1 cellular context compared by ENCODE assay signal in genomic region chr17:13601776-13602551, GRCh38.
TF ChIP-seq lines count a peak whose summit lies in the region.

Gene HS3ST3A1, minus strand, starts transcription at chr17:13601929. Its CDS starts 800 bp downstream, at chr17:13601129.

TF ChIP-seq in K562, 482 proteins besides CTCF, POLR2A, EP300 and RAD21 (continued from another document):
- TF ChIP-seq, protein P1, sequence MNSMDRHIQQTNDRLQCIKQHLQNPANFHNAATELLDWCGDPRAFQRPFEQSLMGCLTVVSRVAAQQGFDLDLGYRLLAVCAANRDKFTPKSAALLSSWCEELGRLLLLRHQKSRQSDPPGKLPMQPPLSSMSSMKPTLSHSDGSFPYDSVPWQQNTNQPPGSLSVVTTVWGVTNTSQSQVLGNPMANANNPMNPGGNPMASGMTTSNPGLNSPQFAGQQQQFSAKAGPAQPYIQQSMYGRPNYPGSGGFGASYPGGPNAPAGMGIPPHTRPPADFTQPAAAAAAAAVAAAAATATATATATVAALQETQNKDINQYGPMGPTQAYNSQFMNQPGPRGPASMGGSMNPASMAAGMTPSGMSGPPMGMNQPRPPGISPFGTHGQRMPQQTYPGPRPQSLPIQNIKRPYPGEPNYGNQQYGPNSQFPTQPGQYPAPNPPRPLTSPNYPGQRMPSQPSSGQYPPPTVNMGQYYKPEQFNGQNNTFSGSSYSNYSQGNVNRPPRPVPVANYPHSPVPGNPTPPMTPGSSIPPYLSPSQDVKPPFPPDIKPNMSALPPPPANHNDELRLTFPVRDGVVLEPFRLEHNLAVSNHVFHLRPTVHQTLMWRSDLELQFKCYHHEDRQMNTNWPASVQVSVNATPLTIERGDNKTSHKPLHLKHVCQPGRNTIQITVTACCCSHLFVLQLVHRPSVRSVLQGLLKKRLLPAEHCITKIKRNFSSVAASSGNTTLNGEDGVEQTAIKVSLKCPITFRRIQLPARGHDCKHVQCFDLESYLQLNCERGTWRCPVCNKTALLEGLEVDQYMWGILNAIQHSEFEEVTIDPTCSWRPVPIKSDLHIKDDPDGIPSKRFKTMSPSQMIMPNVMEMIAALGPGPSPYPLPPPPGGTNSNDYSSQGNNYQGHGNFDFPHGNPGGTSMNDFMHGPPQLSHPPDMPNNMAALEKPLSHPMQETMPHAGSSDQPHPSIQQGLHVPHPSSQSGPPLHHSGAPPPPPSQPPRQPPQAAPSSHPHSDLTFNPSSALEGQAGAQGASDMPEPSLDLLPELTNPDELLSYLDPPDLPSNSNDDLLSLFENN (IDR thresholded peaks at IDR 0.05; ENCODE audit: low read depth in 2 of 2, low read length in 2 of 2): no peak
- TF ChIP-seq, protein P2, sequence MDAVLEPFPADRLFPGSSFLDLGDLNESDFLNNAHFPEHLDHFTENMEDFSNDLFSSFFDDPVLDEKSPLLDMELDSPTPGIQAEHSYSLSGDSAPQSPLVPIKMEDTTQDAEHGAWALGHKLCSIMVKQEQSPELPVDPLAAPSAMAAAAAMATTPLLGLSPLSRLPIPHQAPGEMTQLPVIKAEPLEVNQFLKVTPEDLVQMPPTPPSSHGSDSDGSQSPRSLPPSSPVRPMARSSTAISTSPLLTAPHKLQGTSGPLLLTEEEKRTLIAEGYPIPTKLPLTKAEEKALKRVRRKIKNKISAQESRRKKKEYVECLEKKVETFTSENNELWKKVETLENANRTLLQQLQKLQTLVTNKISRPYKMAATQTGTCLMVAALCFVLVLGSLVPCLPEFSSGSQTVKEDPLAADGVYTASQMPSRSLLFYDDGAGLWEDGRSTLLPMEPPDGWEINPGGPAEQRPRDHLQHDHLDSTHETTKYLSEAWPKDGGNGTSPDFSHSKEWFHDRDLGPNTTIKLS (IDR thresholded peaks at IDR 0.05; ENCODE audit: borderline replicate concordance, low read depth): peak; percentile 16; the same call in 1 of the 2 replicates
- TF ChIP-seq JUN (IDR thresholded peaks at IDR 0.05; ENCODE audit: borderline replicate concordance, low read depth, low read length): 0 out of 2 replicates have a peak, but pooled peaks have one; percentile 5
- TF ChIP-seq JUN (CRISPR knock-in tag; IDR thresholded peaks at IDR 0.05; ENCODE audit: borderline replicate concordance): no peak
- TF ChIP-seq PBX2 (CRISPR knock-in tag; IDR thresholded peaks at IDR 0.05; ENCODE audit: low read depth): peak; percentile 47
- TF ChIP-seq PBX2 (tag; conservative IDR thresholded peaks at IDR 0.05; ENCODE audit: low read depth): peak; percentile 59; the same call in 1 of the 2 replicates
- TF ChIP-seq ZNF668 (CRISPR knock-in tag; IDR thresholded peaks at IDR 0.05): no peak
- no peak for TF ChIP-seq NELFE (IDR thresholded peaks at IDR 0.05; ENCODE audit: insufficient read depth, insufficient read length)
- TF ChIP-seq, protein P3, sequence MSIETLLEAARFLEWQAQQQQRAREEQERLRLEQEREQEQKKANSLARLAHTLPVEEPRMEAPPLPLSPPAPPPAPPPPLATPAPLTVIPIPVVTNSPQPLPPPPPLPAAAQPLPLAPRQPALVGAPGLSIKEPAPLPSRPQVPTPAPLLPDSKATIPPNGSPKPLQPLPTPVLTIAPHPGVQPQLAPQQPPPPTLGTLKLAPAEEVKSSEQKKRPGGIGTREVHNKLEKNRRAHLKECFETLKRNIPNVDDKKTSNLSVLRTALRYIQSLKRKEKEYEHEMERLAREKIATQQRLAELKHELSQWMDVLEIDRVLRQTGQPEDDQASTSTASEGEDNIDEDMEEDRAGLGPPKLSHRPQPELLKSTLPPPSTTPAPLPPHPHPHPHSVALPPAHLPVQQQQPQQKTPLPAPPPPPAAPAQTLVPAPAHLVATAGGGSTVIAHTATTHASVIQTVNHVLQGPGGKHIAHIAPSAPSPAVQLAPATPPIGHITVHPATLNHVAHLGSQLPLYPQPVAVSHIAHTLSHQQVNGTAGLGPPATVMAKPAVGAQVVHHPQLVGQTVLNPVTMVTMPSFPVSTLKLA (conservative IDR thresholded peaks at IDR 0.05): peak; percentile 84 to 92
- 0 out of 2 replicates have a peak, but pooled peaks have one; percentile 65 for TF ChIP-seq MGA (IDR thresholded peaks at IDR 0.05)
- TF ChIP-seq L3MBTL2 (IDR thresholded peaks at IDR 0.05): peak; percentile 74
- TF ChIP-seq, protein P4, sequence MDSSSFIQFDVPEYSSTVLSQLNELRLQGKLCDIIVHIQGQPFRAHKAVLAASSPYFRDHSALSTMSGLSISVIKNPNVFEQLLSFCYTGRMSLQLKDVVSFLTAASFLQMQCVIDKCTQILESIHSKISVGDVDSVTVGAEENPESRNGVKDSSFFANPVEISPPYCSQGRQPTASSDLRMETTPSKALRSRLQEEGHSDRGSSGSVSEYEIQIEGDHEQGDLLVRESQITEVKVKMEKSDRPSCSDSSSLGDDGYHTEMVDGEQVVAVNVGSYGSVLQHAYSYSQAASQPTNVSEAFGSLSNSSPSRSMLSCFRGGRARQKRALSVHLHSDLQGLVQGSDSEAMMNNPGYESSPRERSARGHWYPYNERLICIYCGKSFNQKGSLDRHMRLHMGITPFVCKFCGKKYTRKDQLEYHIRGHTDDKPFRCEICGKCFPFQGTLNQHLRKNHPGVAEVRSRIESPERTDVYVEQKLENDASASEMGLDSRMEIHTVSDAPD (CRISPR knock-in tag; IDR thresholded peaks at IDR 0.05): no peak
- peak; percentile 83 for TF ChIP-seq RBFOX2 (IDR thresholded peaks at IDR 0.05; ENCODE audit: low read depth, low read length)
- no peak for TF ChIP-seq CBX1 (IDR thresholded peaks at IDR 0.05; ENCODE audit: low read depth)
- TF ChIP-seq KLF13 (tag; IDR thresholded peaks at IDR 0.05; ENCODE audit: borderline replicate concordance, low read depth): peak; percentile 55; the same call in 1 of the 2 replicates
- TF ChIP-seq ATF1 (CRISPR knock-in tag; IDR thresholded peaks at IDR 0.05): no peak
- TF ChIP-seq ATF1 (tag; IDR thresholded peaks at IDR 0.05): peak; percentile 90
- 0 out of 2 replicates have a peak, but pooled peaks have one; percentile 14 for TF ChIP-seq JUND (IDR thresholded peaks at IDR 0.05; ENCODE audit: borderline replicate concordance, low read depth, low read length)
- TF ChIP-seq JUND (tag; IDR thresholded peaks at IDR 0.05; ENCODE audit: borderline replicate concordance, low read depth, low read length): no peak; the same call in 2 of the 3 replicates
